ENCODE assay signal across 8 cellular contexts in the genomic region with DNA sequence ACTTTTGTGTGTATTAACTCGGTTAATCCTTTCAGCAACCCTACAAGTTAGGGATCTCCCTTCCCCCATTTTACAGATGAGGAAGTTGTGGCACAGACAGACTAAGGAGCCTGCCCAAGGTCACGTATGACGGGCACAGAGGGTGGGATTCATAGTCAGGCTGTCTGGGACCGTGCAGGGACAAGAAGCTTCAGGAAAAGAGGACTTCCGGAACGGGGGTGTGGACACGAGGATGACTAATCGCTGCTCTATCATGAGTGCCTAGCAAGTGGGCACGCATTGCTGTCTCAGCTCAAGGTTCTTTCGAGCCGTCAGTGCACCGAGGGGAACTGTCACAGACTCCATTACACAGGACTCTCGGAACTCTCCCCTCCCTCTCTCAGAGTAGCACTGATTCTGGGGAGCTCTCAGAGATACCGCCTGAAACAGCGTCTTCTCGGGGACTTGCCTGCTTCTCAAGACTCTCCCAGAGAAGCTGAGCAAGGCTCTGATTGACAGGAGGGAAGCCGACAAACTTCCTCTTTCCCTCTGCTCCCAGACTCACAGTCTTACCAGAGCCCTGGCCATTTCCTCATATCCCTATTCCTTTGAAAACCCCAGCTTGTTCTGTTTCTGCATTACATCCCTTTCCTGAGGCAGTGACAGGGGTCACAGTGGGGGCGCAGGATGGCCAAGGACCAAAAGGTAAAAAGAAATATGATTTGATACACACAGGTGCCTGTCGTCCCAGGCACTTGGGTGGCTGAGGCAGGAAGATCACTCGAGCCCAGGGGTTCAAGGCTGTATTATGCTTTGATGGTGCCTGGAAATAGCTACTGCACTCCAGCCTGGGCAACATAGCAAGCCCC. TPM values are rescaled to one million over a fixed set of nuclear protein-coding genes. Genes with fewer than 3 reads are reported as not detected.
DNase-seq lines count a peak whose midpoint lies in the region; ATAC-seq, FAIRE-seq and TF ChIP-seq lines count a peak whose summit lies in the region.

No MANE protein-coding gene starts in this region.

- H3K36me3 ChIP-seq in bronchial epithelial cell (ENCODE audit: control insufficient read depth, insufficient read depth, low read length) (no peaks in the 10 kb centered on the region), mucosa of rectum (ENCODE audit: control insufficient read depth in 2 of 2, insufficient read depth in 2 of 2, low read length in 2 of 2) (no peaks in the 10 kb centered on the region)

- FAIRE-seq in bronchial epithelial cell (lab: Jason Lieb, UNC): peak; percentile 60

- H3K4me1 ChIP-seq in mucosa of rectum (ENCODE audit: control insufficient read depth in 2 of 2, insufficient read depth in 2 of 2, low read length in 2 of 2): peaks cover 0 to 20% of the 10 kb centered on the region in 2 donors

- TF ChIP-seq CTCF in bronchial epithelial cell (IDR thresholded peaks at IDR 0.05; ENCODE audit: insufficient read depth, low read length, severe bottlenecking): no peak

- no peaks in the 10 kb centered on the region for H3K27me3 ChIP-seq in bronchial epithelial cell (ENCODE audit: control insufficient read depth, insufficient read depth, low read length)
- H3K27me3 ChIP-seq in mucosa of rectum (ENCODE audit: control insufficient read depth in 2 of 2, insufficient read depth in 2 of 2, low read length in 2 of 2): no peaks in the 10 kb centered on the region

- no peaks in the 10 kb centered on the region for H3K9me3 ChIP-seq in mucosa of rectum (ENCODE audit: control insufficient read depth in 2 of 2, low read length in 2 of 2)

- H3K27ac ChIP-seq in mucosa of rectum (ENCODE audit: low read depth in 2 of 2, low read length in 2 of 2): peak overlapping the region; percentile 64 to 81

- ATAC-seq in HG03025 (IDR thresholded peaks at IDR 0.05; ENCODE audit: low FRiP score, unreplicated experiment) (no peak), HG02970 (IDR thresholded peaks at IDR 0.05; ENCODE audit: low FRiP score, unreplicated experiment) (no peak)

- DNase-seq in CD1c-positive myeloid dendritic cell (ENCODE audit: extremely low spot score): peak; percentile 96
- DNase-seq in LoVo (ENCODE audit: low spot score): peak; percentile 22
- DNase-seq in bronchial epithelial cell (ENCODE audit: low read depth): peak; percentile 36
- no peak for DNase-seq in NCI-H510A (lab: John Stamatoyannopoulos, UW)
- no peak for DNase-seq in GM19240 (ENCODE audit: insufficient read length, low spot score)

- peak overlapping the region; percentile 60 to 74 for H3K9ac ChIP-seq in mucosa of rectum (ENCODE audit: low read depth in 1 of 2, low read length in 2 of 2)

- H3K4me3 ChIP-seq in bronchial epithelial cell (ENCODE audit: low read depth, low read length): no peak overlapping the region
- peak overlapping the region; percentile 13 to 61 for H3K4me3 ChIP-seq in mucosa of rectum (ENCODE audit: low read length in 2 of 2)

RNA-seq across cellular contexts. Expression of a gene that starts 14.4 kb away (rescaled TPM):
- total RNA-seq in bronchial epithelial cell: 0.13 TPM in 1 of 2 replicates, not detected in the other

Comparison
In these comparisons a context has a peak if more than half of its experiments do, and no peak if none do; other contexts are left out.
1. DNase-seq: peak in CD1c-positive myeloid dendritic cell (single experiment), LoVo (single experiment) and bronchial epithelial cell (single experiment); none in NCI-H510A (single experiment) and GM19240 (single experiment).